17 cellular contexts compared by ENCODE assay signal in genomic region chr22:16866167-16866566, GRCh38. TPM values are rescaled to one million over a fixed set of nuclear protein-coding genes. Genes with fewer than 3 reads are reported as not detected.
"Had no signal": no experiment of that assay in that cellular context is flagged by ENCODE, and none has a peak within 500 bp of the region (broad histone marks: within the 10 kb centered on the region; RNA-seq: fewer than 3 reads in every experiment).

No MANE protein-coding gene starts in this region.

- H3K9me3 ChIP-seq: gastroesophageal sphincter, left lung, upper lobe of left lung had no signal

- H3K36me3 ChIP-seq: gastroesophageal sphincter, left lung, upper lobe of left lung had no signal

- DNase-seq: activated CD4-positive, alpha-beta T cell treated with anti-CD3 and anti-CD28 coated beads, Interleukin-2, amount 50 U/mL, for 4 hours; activated CD4-positive, CD25-positive, alpha-beta regulatory T cell treated with anti-CD3 and anti-CD28 coated beads, Interleukin-2, amount 50 U/mL, for 72 hours; activated effector memory CD4-positive, alpha-beta T cell treated with Interleukin-2 at 50 U/mL for 16 hours; activated naive CD8-positive, alpha-beta T cell treated with anti-CD3 and anti-CD28 coated beads for 36 hours; activated T-cell treated with anti-CD3 and anti-CD28 coated beads, Interleukin-2, amount 50 U/mL, for 1 hour; anterior cingulate cortex; islet precursor cell; left lung; mucosa of descending colon; natural killer cell; posterior cingulate gyrus; stimulated activated naive CD4-positive, alpha-beta T cell; upper lobe of left lung had no signal

- H3K27me3 ChIP-seq: gastroesophageal sphincter, left lung, upper lobe of left lung had no signal

- H3K4me3 ChIP-seq: gastroesophageal sphincter, left lung, mucosa of descending colon, upper lobe of left lung had no signal

RNA-seq across cellular contexts. Expression of gene XKR3, which starts 41.0 kb away (rescaled TPM):
- total RNA-seq: activated naive CD8-positive, alpha-beta T cell treated with anti-CD3 and anti-CD28 coated beads for 36 hours; chondrocyte; gastroesophageal sphincter; mucosa of descending colon; natural killer cell; sciatic nerve; temporal lobe; upper lobe of left lung had no signal
